ENCODE assay signal across 1 cellular context in genomic region chr14:57168138-57168695, GRCh38.
TF ChIP-seq lines count a peak whose summit lies in the region.

No MANE protein-coding gene starts in this region.

TF ChIP-seq in GM23338, 12 proteins besides CTCF, POLR2A, EP300 and RAD21 (continued from another document):
- TF ChIP-seq, protein P1, sequence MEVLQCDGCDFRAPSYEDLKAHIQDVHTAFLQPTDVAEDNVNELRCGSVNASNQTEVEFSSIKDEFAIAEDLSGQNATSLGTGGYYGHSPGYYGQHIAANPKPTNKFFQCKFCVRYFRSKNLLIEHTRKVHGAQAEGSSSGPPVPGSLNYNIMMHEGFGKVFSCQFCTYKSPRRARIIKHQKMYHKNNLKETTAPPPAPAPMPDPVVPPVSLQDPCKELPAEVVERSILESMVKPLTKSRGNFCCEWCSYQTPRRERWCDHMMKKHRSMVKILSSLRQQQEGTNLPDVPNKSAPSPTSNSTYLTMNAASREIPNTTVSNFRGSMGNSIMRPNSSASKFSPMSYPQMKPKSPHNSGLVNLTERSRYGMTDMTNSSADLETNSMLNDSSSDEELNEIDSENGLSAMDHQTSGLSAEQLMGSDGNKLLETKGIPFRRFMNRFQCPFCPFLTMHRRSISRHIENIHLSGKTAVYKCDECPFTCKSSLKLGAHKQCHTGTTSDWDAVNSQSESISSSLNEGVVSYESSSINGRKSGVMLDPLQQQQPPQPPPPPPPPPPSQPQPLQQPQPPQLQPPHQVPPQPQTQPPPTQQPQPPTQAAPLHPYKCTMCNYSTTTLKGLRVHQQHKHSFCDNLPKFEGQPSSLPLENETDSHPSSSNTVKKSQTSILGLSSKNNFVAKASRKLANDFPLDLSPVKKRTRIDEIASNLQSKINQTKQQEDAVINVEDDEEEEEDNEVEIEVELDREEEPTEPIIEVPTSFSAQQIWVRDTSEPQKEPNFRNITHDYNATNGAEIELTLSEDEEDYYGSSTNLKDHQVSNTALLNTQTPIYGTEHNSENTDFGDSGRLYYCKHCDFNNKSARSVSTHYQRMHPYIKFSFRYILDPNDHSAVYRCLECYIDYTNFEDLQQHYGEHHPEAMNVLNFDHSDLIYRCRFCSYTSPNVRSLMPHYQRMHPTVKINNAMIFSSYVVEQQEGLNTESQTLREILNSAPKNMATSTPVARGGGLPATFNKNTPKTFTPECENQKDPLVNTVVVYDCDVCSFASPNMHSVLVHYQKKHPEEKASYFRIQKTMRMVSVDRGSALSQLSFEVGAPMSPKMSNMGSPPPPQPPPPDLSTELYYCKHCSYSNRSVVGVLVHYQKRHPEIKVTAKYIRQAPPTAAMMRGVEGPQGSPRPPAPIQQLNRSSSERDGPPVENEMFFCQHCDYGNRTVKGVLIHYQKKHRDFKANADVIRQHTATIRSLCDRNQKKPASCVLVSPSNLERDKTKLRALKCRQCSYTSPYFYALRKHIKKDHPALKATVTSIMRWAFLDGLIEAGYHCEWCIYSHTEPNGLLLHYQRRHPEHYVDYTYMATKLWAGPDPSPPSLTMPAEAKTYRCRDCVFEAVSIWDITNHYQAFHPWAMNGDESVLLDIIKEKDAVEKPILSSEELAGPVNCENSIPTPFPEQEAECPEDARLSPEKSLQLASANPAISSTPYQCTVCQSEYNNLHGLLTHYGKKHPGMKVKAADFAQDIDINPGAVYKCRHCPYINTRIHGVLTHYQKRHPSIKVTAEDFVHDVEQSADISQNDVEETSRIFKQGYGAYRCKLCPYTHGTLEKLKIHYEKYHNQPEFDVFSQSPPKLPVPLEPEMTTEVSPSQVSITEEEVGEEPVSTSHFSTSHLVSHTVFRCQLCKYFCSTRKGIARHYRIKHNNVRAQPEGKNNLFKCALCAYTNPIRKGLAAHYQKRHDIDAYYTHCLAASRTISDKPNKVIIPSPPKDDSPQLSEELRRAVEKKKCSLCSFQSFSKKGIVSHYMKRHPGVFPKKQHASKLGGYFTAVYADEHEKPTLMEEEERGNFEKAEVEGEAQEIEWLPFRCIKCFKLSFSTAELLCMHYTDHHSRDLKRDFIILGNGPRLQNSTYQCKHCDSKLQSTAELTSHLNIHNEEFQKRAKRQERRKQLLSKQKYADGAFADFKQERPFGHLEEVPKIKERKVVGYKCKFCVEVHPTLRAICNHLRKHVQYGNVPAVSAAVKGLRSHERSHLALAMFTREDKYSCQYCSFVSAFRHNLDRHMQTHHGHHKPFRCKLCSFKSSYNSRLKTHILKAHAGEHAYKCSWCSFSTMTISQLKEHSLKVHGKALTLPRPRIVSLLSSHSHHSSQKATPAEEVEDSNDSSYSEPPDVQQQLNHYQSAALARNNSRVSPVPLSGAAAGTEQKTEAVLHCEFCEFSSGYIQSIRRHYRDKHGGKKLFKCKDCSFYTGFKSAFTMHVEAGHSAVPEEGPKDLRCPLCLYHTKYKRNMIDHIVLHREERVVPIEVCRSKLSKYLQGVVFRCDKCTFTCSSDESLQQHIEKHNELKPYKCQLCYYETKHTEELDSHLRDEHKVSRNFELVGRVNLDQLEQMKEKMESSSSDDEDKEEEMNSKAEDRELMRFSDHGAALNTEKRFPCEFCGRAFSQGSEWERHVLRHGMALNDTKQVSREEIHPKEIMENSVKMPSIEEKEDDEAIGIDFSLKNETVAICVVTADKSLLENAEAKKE (CRISPR knock-in tag; IDR thresholded peaks at IDR 0.05) = no peak
- TF ChIP-seq EZH2 (IDR thresholded peaks at IDR 0.05; ENCODE audit: low read depth, unreplicated experiment) (no peak), ETS1 (IDR thresholded peaks at IDR 0.05) (no peak)
